ENCODE assay signal across 8 cellular contexts in the genomic region with DNA sequence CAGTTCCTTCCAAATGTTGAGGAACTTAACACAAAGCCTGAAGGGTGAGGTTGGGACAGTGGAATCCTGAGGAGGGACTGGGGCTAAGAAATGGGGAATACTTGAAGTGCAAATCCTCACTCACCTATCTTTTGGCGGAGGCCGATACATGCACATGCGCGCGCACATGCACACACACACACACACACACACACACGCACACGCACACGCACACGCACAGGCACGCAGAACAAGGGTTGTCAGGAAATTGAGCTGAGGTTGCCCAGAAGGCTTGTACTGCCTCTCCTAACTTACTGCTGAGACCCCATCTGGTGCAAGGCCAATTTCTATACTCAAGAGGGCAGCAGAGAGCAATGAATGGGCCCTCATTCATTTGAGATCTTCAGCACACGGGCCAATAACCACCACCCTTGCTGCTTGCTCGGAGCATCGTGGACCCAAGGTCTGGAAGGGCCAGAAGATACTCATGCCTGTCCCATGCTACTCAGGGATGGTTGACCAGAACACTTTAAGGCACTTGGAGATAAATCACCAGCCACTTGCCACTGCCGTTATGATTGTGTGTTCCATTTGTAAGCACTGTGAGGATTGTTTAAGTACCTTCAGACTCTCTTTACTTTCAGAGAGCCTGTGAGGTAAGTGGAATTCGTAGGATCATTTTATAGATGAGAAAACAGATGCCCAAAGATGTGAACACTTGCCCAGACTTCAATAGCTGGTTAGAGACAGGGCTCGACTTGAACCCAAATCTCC. TPM values are rescaled to one million over a fixed set of nuclear protein-coding genes. Genes with fewer than 3 reads are reported as not detected.
DNase-seq lines count a peak whose midpoint lies in the region; ATAC-seq and TF ChIP-seq lines count a peak whose summit lies in the region.

No MANE protein-coding gene starts in this region.

- H3K27me3 ChIP-seq in thoracic aorta (replicated peaks; ENCODE audit: insufficient read depth): no peaks in the 10 kb centered on the region

- ATAC-seq in thoracic aorta (ENCODE audit: insufficient number of reproducible peaks, low FRiP score, low read depth): peak; percentile 77

- H3K4me1 ChIP-seq in thoracic aorta (ENCODE audit: control insufficient read depth in 1 of 2, low read depth in 2 of 2): peaks cover 4 to 25% of the 10 kb centered on the region in 2 donors

- no peak overlapping the region for H3K27ac ChIP-seq in thoracic aorta

- no peaks in the 10 kb centered on the region for H3K36me3 ChIP-seq in thoracic aorta

- TF ChIP-seq CTCF in LNCaP clone FGC (IDR thresholded peaks at IDR 0.05; ENCODE audit: control insufficient read depth, extremely low read depth, insufficient read depth): peak; percentile 93
- TF ChIP-seq CTCF in fibroblast of the aortic adventitia (IDR thresholded peaks at IDR 0.05; ENCODE audit: insufficient read depth, low read length): peak; percentile 90
- TF ChIP-seq CTCF in thoracic aorta (IDR thresholded peaks at IDR 0.05): peak; percentile 71

- in situ Hi-C loops in G401 (cut with HindIII; ENCODE audit: low sequenced_read_pairs): no loop called here

- H3K4me3 ChIP-seq in LNCaP clone FGC (ENCODE audit: low read depth, low read length): no peak overlapping the region
- no peak overlapping the region for H3K4me3 ChIP-seq in fibroblast of the aortic adventitia (ENCODE audit: low read depth, low read length)
- no peak overlapping the region for H3K4me3 ChIP-seq in thoracic aorta

- no peaks in the 10 kb centered on the region for H3K9me3 ChIP-seq in thoracic aorta

- DNase-seq in G401 (ENCODE audit: low spot score): peak; percentile 84
- peak; percentile 70 for DNase-seq in H4 (ENCODE audit: low spot score)
- peak; percentile 62 for DNase-seq in LNCaP clone FGC (ENCODE audit: low read depth)
- peak; percentile 79 for DNase-seq in RPMI7951 (ENCODE audit: low read depth)
- peak; percentile 79 to 80 for DNase-seq in activated T-cell treated with anti-CD3 and anti-CD28 coated beads, Interleukin-2, amount 50 U/mL, for 48 hours
- peak; percentile 90 for DNase-seq in fibroblast of the aortic adventitia (ENCODE audit: low read depth)
- peak; percentile 48 for DNase-seq in non-pigmented ciliary epithelial cell (ENCODE audit: low read depth)
- DNase-seq in thoracic aorta (ENCODE audit: low spot score): peak; percentile 26

RNA-seq across cellular contexts. Expression of gene BTF3, which starts 21.5 kb away (rescaled TPM):
- total RNA-seq in G401 (2014; rRNA removed; shearing (Covaris generic)): 310 and 326 TPM in 2 replicates
- 423 and 608 TPM in 2 replicates for total RNA-seq in H4 (2014; rRNA removed; shearing (Covaris generic))
- total RNA-seq in RPMI7951 (2014; rRNA removed; shearing (Covaris generic)): 396 and 495 TPM in 2 replicates
- total RNA-seq in fibroblast of the aortic adventitia (ENCODE audit: low replicate concordance): 393 and 484 TPM in 2 replicates
- 100 to 1,000 TPM; 250 to 407 TPM for total RNA-seq in thoracic aorta

RNA-seq across cellular contexts. Expression of gene ANKRA2, which starts 45.7 kb away (rescaled TPM):
- total RNA-seq in G401 (2014; rRNA removed; shearing (Covaris generic)): 21.8 and 26.2 TPM in 2 replicates
- 10.8 and 11.7 TPM in 2 replicates for total RNA-seq in H4 (2014; rRNA removed; shearing (Covaris generic))
- 15.2 and 19.5 TPM in 2 replicates for total RNA-seq in RPMI7951 (2014; rRNA removed; shearing (Covaris generic))
- total RNA-seq in fibroblast of the aortic adventitia (ENCODE audit: low replicate concordance) (10.5 and 15.3 TPM in 2 replicates), thoracic aorta (10 to 100 TPM; 13.1 to 35.6 TPM)

RNA-seq across cellular contexts. Expression of gene UTP15, which starts 45.8 kb away (rescaled TPM):
- 17.7 and 20.0 TPM in 2 replicates for total RNA-seq in G401 (2014; rRNA removed; shearing (Covaris generic))
- total RNA-seq in H4 (2014; rRNA removed; shearing (Covaris generic)): 20.8 and 23.2 TPM in 2 replicates
- total RNA-seq in RPMI7951 (2014; rRNA removed; shearing (Covaris generic)): 14.7 and 19.0 TPM in 2 replicates
- total RNA-seq in fibroblast of the aortic adventitia (ENCODE audit: low replicate concordance) (31.2 and 33.2 TPM in 2 replicates), thoracic aorta (10 to 100 TPM; 11.6 to 61.0 TPM)

Comparison
In these comparisons a context has a peak if more than half of its experiments do, and no peak if none do; other contexts are left out.
1. DNase-seq: peak in every context shown above with its lines; median percentile 90 in fibroblast of the aortic adventitia; 84 in G401; 80 in activated T-cell treated with anti-CD3 and anti-CD28 coated beads, Interleukin-2, amount 50 U/mL, for 48 hours; 79 in RPMI7951; 70 in H4; 62 in LNCaP clone FGC; 48 in non-pigmented ciliary epithelial cell; 26 in thoracic aorta.